ENCODE assay signal across 23 cellular contexts in the genomic region with DNA sequence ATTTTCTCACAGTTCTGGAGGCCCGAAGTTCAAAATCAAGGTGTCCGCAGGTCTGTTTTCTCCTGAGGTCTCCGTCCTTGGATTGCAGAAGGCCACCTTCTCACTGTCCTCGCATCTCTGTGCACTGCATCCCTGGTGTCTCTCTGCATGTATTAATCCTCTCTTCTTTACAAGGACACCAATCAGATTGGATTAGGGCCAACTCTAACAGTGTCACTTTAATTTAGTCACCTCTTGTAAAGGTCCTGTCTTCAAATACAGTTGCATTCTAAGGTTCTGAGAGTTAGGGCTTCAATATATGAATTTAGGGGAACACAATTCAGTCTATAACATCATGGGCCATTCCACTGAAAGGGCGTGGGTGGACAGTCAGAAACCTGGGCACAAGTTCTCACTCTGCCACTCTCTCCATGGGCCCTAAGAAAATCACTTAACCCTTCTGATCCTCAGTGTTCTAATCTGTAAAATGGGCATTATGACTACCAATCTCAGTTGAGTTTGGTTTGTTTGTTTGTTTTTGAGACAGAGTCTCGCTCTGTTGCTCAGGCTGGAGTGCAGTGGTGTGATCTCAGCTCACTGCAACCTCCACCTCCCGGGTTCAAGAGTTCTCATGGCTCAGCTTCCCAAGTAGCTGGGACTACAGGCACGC. TPM values are rescaled to one million over a fixed set of nuclear protein-coding genes. Genes with fewer than 3 reads are reported as not detected.
DNase-seq lines count a peak whose midpoint lies in the region; ATAC-seq, FAIRE-seq and TF ChIP-seq lines count a peak whose summit lies in the region.
"Had no signal": no experiment of that assay in that cellular context is flagged by ENCODE, and none has a peak within 500 bp of the region (broad histone marks: within the 10 kb centered on the region; RNA-seq: fewer than 3 reads in every experiment).

No MANE protein-coding gene starts in this region.

- no peak overlapping the region for H3K4me3 ChIP-seq in HEK293 (ENCODE audit: low read depth, low read length)
- H3K4me3 ChIP-seq in astrocyte (ENCODE audit: insufficient read depth, low read depth, low read length), result no peak overlapping the region
- H3K4me3 ChIP-seq in suprapubic skin, result no peak overlapping the region
- H3K4me3 ChIP-seq: A549; BLaER1 treated with 17β-estradiol and CSF1 and Interleukin-3, amounts not matched to agents 10 nM and 100 nM had no signal

- WGBS in suprapubic skin, result 93% methylated on average over 8 of the region's 8 CpGs

- no peaks in the 10 kb centered on the region for H3K27me3 ChIP-seq in astrocyte (ENCODE audit: insufficient read depth, low read length)
- no peaks in the 10 kb centered on the region for H3K27me3 ChIP-seq in suprapubic skin
- H3K27me3 ChIP-seq: BLaER1 treated with 17β-estradiol and CSF1 and Interleukin-3, amounts not matched to agents 10 nM and 100 nM had no signal

- H3K27me3 Mint-ChIP-seq in astrocyte (ENCODE audit: low read depth, unreplicated experiment) (no peaks in the 10 kb centered on the region), glutamatergic neuron (ENCODE audit: unreplicated experiment) (peaks cover 4% of the 10 kb centered on the region)
- H3K27me3 Mint-ChIP-seq: B cell; CD4-positive, alpha-beta T cell had no signal

- no peak for ATAC-seq in Right ventricle myocardium inferior
- ATAC-seq: A549; CD8-positive, alpha-beta T cell had no signal

- no peak overlapping the region for H2AFZ ChIP-seq in astrocyte (ENCODE audit: low read depth, low read length)

- no peaks in the 10 kb centered on the region for H3K79me2 ChIP-seq in astrocyte (ENCODE audit: insufficient read depth, low read length)

- no peaks in the 10 kb centered on the region for H3K36me3 ChIP-seq in HEK293 (ENCODE audit: control insufficient read depth in 2 of 2, insufficient read depth in 1 of 2, low read length in 2 of 2)
- H3K36me3 ChIP-seq in astrocyte (ENCODE audit: insufficient read depth, low read length), result peaks cover 8% of the 10 kb centered on the region
- no peaks in the 10 kb centered on the region for H3K36me3 ChIP-seq in suprapubic skin

- POLR2A ChIA-PET in HEK293 (lab: Yijun Ruan, JAX), result no interaction called here

- peak overlapping the region; percentile 47 for H3K27ac Mint-ChIP-seq in astrocyte (ENCODE audit: unreplicated experiment)
- H3K27ac Mint-ChIP-seq in glutamatergic neuron (ENCODE audit: unreplicated experiment), result no peak overlapping the region
- H3K27ac Mint-ChIP-seq: B cell; CD4-positive, alpha-beta T cell; CD8-positive, alpha-beta T cell had no signal

- H3K4me3 Mint-ChIP-seq in astrocyte (ENCODE audit: unreplicated experiment) (no peak overlapping the region), glutamatergic neuron (ENCODE audit: unreplicated experiment) (peak overlapping the region; percentile 52)
- H3K4me3 Mint-ChIP-seq: B cell; CD4-positive, alpha-beta T cell; CD8-positive, alpha-beta T cell had no signal

- intact Hi-C loops in Right ventricle myocardium inferior (cut with DNase I), result no loop called here

- no peak overlapping the region for H3K9ac ChIP-seq in astrocyte (ENCODE audit: low read length)
- H3K9ac ChIP-seq: BLaER1 treated with 17β-estradiol and CSF1 and Interleukin-3, amounts not matched to agents 10 nM and 100 nM had no signal

- H3K9me3 ChIP-seq in HEK293 (ENCODE audit: control insufficient read depth, insufficient read depth, low read depth, low read length) (no peaks in the 10 kb centered on the region), astrocyte (ENCODE audit: insufficient read depth, low read depth, low read length) (no peaks in the 10 kb centered on the region), suprapubic skin (no peaks in the 10 kb centered on the region)
- H3K9me3 ChIP-seq: A549; BLaER1 treated with 17β-estradiol and CSF1 and Interleukin-3, amounts not matched to agents 10 nM and 100 nM; Caco-2 had no signal

- H3K4me1 ChIP-seq in HEK293 (ENCODE audit: control insufficient read depth, insufficient read depth, low read length) (no peaks in the 10 kb centered on the region), astrocyte (ENCODE audit: insufficient read depth, low read length) (no peaks in the 10 kb centered on the region), suprapubic skin (no peaks in the 10 kb centered on the region)
- H3K4me1 ChIP-seq: A549, Caco-2 had no signal

- CTCF ChIA-PET in HEK293 (lab: Yijun Ruan, JAX), result no interaction called here

- no peak for TF ChIP-seq EP300 in suprapubic skin (IDR thresholded peaks at IDR 0.05)

- H3K27ac ChIP-seq in HEK293 (ENCODE audit: extremely low read depth, low read depth, low read length) (no peak overlapping the region), astrocyte (ENCODE audit: low read depth, low read length) (no peak overlapping the region), suprapubic skin (no peak overlapping the region)
- H3K27ac ChIP-seq: 22Rv1; A549; BLaER1 treated with 17β-estradiol and CSF1 and Interleukin-3, amounts not matched to agents 10 nM and 100 nM; C4-2B had no signal

- H3K36me3 Mint-ChIP-seq in astrocyte (ENCODE audit: low read depth, unreplicated experiment), result peaks cover 7% of the 10 kb centered on the region
- peaks cover 5% of the 10 kb centered on the region for H3K36me3 Mint-ChIP-seq in glutamatergic neuron (ENCODE audit: unreplicated experiment)
- H3K36me3 Mint-ChIP-seq: CD8-positive, alpha-beta T cell had no signal

- H3K4me2 ChIP-seq in astrocyte (ENCODE audit: low read length), result no peak overlapping the region
- H3K4me2 ChIP-seq: A549; BLaER1 treated with 17β-estradiol and CSF1 and Interleukin-3, amounts not matched to agents 10 nM and 100 nM had no signal

- H3K9me3 Mint-ChIP-seq in astrocyte (ENCODE audit: unreplicated experiment) (no peaks in the 10 kb centered on the region), glutamatergic neuron (ENCODE audit: unreplicated experiment) (peaks cover 21% of the 10 kb centered on the region)
- H3K9me3 Mint-ChIP-seq: CD4-positive, alpha-beta T cell; CD8-positive, alpha-beta T cell had no signal

- FAIRE-seq in astrocyte (lab: Jason Lieb, UNC), result no peak
- FAIRE-seq: A549, D721Med, G401.6, GM12891, GM19239 had no signal

- DNase-seq in NCI-H82 (lab: John Stamatoyannopoulos, UW), result peak; percentile 25
- no peak for DNase-seq in NCI-H82 treated with DMSO at 0.1 percent for 48 hours (lab: John Stamatoyannopoulos, UW; ENCODE audit: unreplicated experiment)
- DNase-seq in astrocyte (ENCODE audit: low read depth), result no peak
- DNase-seq in glutamatergic neuron, result no peak
- no peak for DNase-seq in Right ventricle myocardium inferior (ENCODE audit: missing footprints)
- DNase-seq in suprapubic skin (ENCODE audit: low spot score in 2 of 2), result no peak
- DNase-seq: AML-193; Caco-2; Calu3; CD4-positive, alpha-beta T cell; CD8-positive, alpha-beta T cell; DMS79 treated with DMSO at 0.1 percent for 48 hours; GF-D8 had no signal

- no peaks in the 10 kb centered on the region for H3K4me1 Mint-ChIP-seq in astrocyte (ENCODE audit: low read depth, unreplicated experiment)
- peaks cover 3% of the 10 kb centered on the region for H3K4me1 Mint-ChIP-seq in glutamatergic neuron (ENCODE audit: low read depth, unreplicated experiment)
- H3K4me1 Mint-ChIP-seq: B cell had no signal

- TF ChIP-seq POLR2A in suprapubic skin (IDR thresholded peaks at IDR 0.05), result no peak

- no peak for TF ChIP-seq CTCF in HEK293 (tag by site-specific recombination; IDR thresholded peaks at IDR 0.05)
- no peak for TF ChIP-seq CTCF in astrocyte (IDR thresholded peaks at IDR 0.05; ENCODE audit: insufficient read depth, low read depth, low read length)
- no peak for TF ChIP-seq CTCF in glutamatergic neuron (IDR thresholded peaks at IDR 0.05; ENCODE audit: partially characterized antibody, unreplicated experiment)
- TF ChIP-seq CTCF in suprapubic skin (IDR thresholded peaks at IDR 0.05), result no peak

- no peaks in the 10 kb centered on the region for H4K20me1 ChIP-seq in astrocyte (ENCODE audit: insufficient read depth, low read length)
- H4K20me1 ChIP-seq: BLaER1 treated with 17β-estradiol and CSF1 and Interleukin-3, amounts not matched to agents 10 nM and 100 nM had no signal

TF ChIP-seq in HEK293, 187 proteins besides CTCF, POLR2A, EP300 and RAD21:
- TF ChIP-seq, protein P1, sequence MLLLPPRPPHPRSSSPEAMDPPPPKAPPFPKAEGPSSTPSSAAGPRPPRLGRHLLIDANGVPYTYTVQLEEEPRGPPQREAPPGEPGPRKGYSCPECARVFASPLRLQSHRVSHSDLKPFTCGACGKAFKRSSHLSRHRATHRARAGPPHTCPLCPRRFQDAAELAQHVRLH (tag by site-specific recombination; IDR thresholded peaks at IDR 0.05), result 0 out of 2 replicates have a peak, but pooled peaks have one; percentile 23
- TF ChIP-seq ZNF433 (tag by site-specific recombination; IDR thresholded peaks at IDR 0.05; ENCODE audit: low read depth), result no peak
- TF ChIP-seq ZNF747 (tag by site-specific recombination; IDR thresholded peaks at IDR 0.05), result no peak
- no peak for TF ChIP-seq ZNF670 (tag by site-specific recombination; IDR thresholded peaks at IDR 0.05; ENCODE audit: low read depth)

RNA-seq across cellular contexts. Expression of a gene that starts 41.6 kb away (rescaled TPM):
- 16.2 and 18.7 TPM in 2 replicates for total RNA-seq in astrocyte
- total RNA-seq in glutamatergic neuron (ENCODE audit: unreplicated experiment), result 105 TPM
- 17.4 TPM for total RNA-seq in Right ventricle myocardium inferior
- total RNA-seq in suprapubic skin, result 10 to 100 TPM; 42.6 to 69.4 (median 47.3) TPM
